In genomic region chr22:21632237-21632895, GRCh38 we compare ENCODE assay signal across 8 cellular contexts. TPM values are rescaled to one million over a fixed set of nuclear protein-coding genes. Genes with fewer than 3 reads are reported as not detected.
DNase-seq lines count a peak whose midpoint lies in the region; ATAC-seq and TF ChIP-seq lines count a peak whose summit lies in the region.

A gene with protein sequence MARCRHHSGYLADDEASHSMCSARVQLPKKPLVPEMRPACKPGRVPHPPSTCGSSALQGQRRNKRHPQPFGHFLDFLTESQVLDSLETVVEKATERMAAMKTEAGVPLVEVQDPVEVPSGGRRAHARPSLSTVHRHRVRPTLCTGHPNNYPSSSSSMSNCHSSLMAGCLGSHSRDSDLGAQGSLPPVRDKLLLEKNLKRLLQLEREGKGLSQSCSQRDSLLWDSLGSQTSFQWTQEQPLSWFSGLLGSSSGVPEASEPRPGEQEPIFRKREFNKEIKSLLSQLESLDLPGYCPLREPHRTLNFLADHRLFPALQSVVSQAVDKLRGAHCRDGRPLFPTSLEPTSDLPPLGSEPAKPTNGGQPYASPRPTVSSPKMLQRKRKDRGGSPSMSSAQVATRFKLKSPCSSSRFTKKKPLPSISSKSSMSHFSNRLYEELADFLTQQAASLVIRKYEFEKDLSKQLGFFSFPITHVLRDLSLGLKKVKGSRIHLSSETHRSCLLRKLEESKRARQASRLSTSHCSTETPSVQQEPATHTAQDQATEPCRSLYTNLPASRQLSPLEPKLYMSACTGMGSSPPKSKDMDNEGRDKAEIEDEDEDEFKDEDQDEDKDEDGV (plus strand): TSS chr22:21632760. CDS start chr22:21633182, 422 bp downstream.

- peaks cover 17% of the 10 kb centered on the region for H3K4me1 ChIP-seq in HAP-1
- H3K4me1 ChIP-seq in Peyer's patch: peaks cover 0 to 12% (median 10%) of the 10 kb centered on the region in 4 donors
- H3K4me1 ChIP-seq in suprapubic skin: peaks cover 15% of the 10 kb centered on the region

- DNase-seq in HAP-1 (ENCODE audit: low spot score in 2 of 2) (peak; percentile 50 to 85), Peyer's patch (peak in 2 of 3 donors; percentile 48 to 72), suprapubic skin (ENCODE audit: low spot score in 2 of 2) (no peak), SKM-1 treated with dmso at 0.1 percent for 144 hours (lab: John Stamatoyannopoulos, UW; ENCODE audit: unreplicated experiment) (no peak), hepatic stellate cell (ENCODE audit: low spot score) (no peak)
- peak; percentile 60 for DNase-seq in activated effector memory CD4-positive, alpha-beta T cell treated with Interleukin-2 at 50 U/mL for 16 hours
- DNase-seq in stimulated activated CD4-positive, alpha-beta T cell treated with anti-CD3 and anti-CD28 coated beads, Interleukin-2, amount 100 ng/mL, for 4 hours (ENCODE audit: low read depth): peak; percentile 37

- no peak within 1 kb of the TSS for H3K27ac ChIP-seq in Peyer's patch
- no peak within 1 kb of the TSS for H3K27ac ChIP-seq in suprapubic skin

- no peak for TF ChIP-seq EP300 in suprapubic skin (IDR thresholded peaks at IDR 0.05)

- no peak for ATAC-seq in GM21529 (IDR thresholded peaks at IDR 0.05; ENCODE audit: unreplicated experiment)

- in situ Hi-C loops in HAP-1 (cut with MboI; ENCODE audit: low sequenced_read_pairs): no loop called here

- peaks cover 21% of the 10 kb centered on the region for H3K36me3 ChIP-seq in HAP-1 (replicated peaks)
- peaks cover 0 to 9% (median 0%) of the 10 kb centered on the region in 3 donors for H3K36me3 ChIP-seq in Peyer's patch
- H3K36me3 ChIP-seq in suprapubic skin: no peaks in the 10 kb centered on the region

- no peaks in the 10 kb centered on the region for H3K9me3 ChIP-seq in HAP-1
- no peaks in the 10 kb centered on the region for H3K9me3 ChIP-seq in Peyer's patch
- H3K9me3 ChIP-seq in suprapubic skin: no peaks in the 10 kb centered on the region

- WGBS in suprapubic skin: 79% methylated on average over 25 of the region's 27 CpGs

- TF ChIP-seq POLR2A in Peyer's patch (IDR thresholded peaks at IDR 0.05): no peak
- TF ChIP-seq POLR2A in suprapubic skin (IDR thresholded peaks at IDR 0.05): no peak

- no peak for TF ChIP-seq CTCF in Peyer's patch (IDR thresholded peaks at IDR 0.05)
- TF ChIP-seq CTCF in suprapubic skin (IDR thresholded peaks at IDR 0.05): no peak

- no peaks in the 10 kb centered on the region for H3K27me3 ChIP-seq in HAP-1 (ENCODE audit: low read depth)
- no peaks in the 10 kb centered on the region for H3K27me3 ChIP-seq in Peyer's patch
- H3K27me3 ChIP-seq in suprapubic skin: no peaks in the 10 kb centered on the region

- H3K4me3 ChIP-seq in HAP-1 (no peak within 1 kb of the TSS), Peyer's patch (no peak within 1 kb of the TSS), suprapubic skin (no peak within 1 kb of the TSS)

RNA-seq across cellular contexts. Expression of the gene that starts here (rescaled TPM):
- total RNA-seq in Peyer's patch (1 to 10 TPM in 1 of 4 donors, under 1 TPM in 1, not detected in 2; 0.80 to 2.6 TPM), suprapubic skin (1 to 10 TPM in 2 of 4 donors, not detected in 2; 1.0 TPM)

Comparison
In these comparisons a context has a peak if more than half of its experiments do, and no peak if none do; other contexts are left out.
1. DNase-seq: peak in HAP-1 (2 of 2), Peyer's patch (2 of 3), activated effector memory CD4-positive, alpha-beta T cell treated with Interleukin-2 at 50 U/mL for 16 hours (single experiment) and stimulated activated CD4-positive, alpha-beta T cell treated with anti-CD3 and anti-CD28 coated beads, Interleukin-2, amount 100 ng/mL, for 4 hours (single experiment); none in suprapubic skin (0 of 2), SKM-1 treated with dmso at 0.1 percent for 144 hours (single experiment) and hepatic stellate cell (single experiment).